In genomic region chr6:129923520-129923919, GRCh38 we compare ENCODE assay signal across 15 cellular contexts.
DNase-seq lines count a peak whose midpoint lies in the region; ATAC-seq and TF ChIP-seq lines count a peak whose summit lies in the region.
"Had no signal": no experiment of that assay in that cellular context is flagged by ENCODE, and none has a peak within 500 bp of the region (broad histone marks: within the 10 kb centered on the region; RNA-seq: fewer than 3 reads in every experiment).

No MANE protein-coding gene starts in this region.

- no peaks in the 10 kb centered on the region for H3K36me3 Mint-ChIP-seq in activated naive CD8-positive, alpha-beta T cell treated with anti-CD3 and anti-CD28 coated beads, Interleukin-2, amount 50 U/mL, for 24 hours (ENCODE audit: low read depth)
- H3K36me3 Mint-ChIP-seq: naive thymus-derived CD8-positive, alpha-beta T cell had no signal

- no peaks in the 10 kb centered on the region for H3K27me3 Mint-ChIP-seq in activated naive CD8-positive, alpha-beta T cell treated with anti-CD3 and anti-CD28 coated beads, Interleukin-2, amount 50 U/mL, for 24 hours

- H3K4me3 Mint-ChIP-seq in activated naive CD8-positive, alpha-beta T cell treated with anti-CD3 and anti-CD28 coated beads, Interleukin-2, amount 50 U/mL, for 24 hours: no peak overlapping the region
- H3K4me3 Mint-ChIP-seq: naive thymus-derived CD8-positive, alpha-beta T cell had no signal

- DNase-seq in EL (peak; percentile 33), M059J (ENCODE audit: low read depth) (peak; percentile 40), cardiac fibroblast (ENCODE audit: low read depth in 2 of 2) (peak; percentile 20 to 84), skeletal muscle cell (ENCODE audit: low read depth) (peak; percentile 74), anterior cingulate cortex (lab: John Stamatoyannopoulos, UW) (no peak), NCI-H128 (lab: John Stamatoyannopoulos, UW; ENCODE audit: unreplicated experiment) (no peak)
- DNase-seq in activated naive CD8-positive, alpha-beta T cell treated with anti-CD3 and anti-CD28 coated beads, Interleukin-2, amount 50 U/mL, for 24 hours: no peak
- DNase-seq: adrenal gland; left cardiac atrium; naive thymus-derived CD8-positive, alpha-beta T cell; NCI-H2171; NK-92 treated with Interleukin-12 subunit alpha and Interleukin-12 subunit beta, amount 100 ng/mL, for 24 hours; right cardiac atrium had no signal

- no peak for ATAC-seq in HG03520 (IDR thresholded peaks at IDR 0.05; ENCODE audit: unreplicated experiment)
- ATAC-seq in activated naive CD8-positive, alpha-beta T cell treated with anti-CD3 and anti-CD28 coated beads, Interleukin-2, amount 50 U/mL, for 24 hours: no peak
- ATAC-seq: left cardiac atrium; naive thymus-derived CD8-positive, alpha-beta T cell; right cardiac atrium had no signal

- no peak overlapping the region for H3K27ac Mint-ChIP-seq in activated naive CD8-positive, alpha-beta T cell treated with anti-CD3 and anti-CD28 coated beads, Interleukin-2, amount 50 U/mL, for 24 hours
- H3K27ac Mint-ChIP-seq: naive thymus-derived CD8-positive, alpha-beta T cell had no signal

- H3K4me3 ChIP-seq in cardiac fibroblast (replicated peaks in 1 of 2; ENCODE audit: low read depth in 2 of 2, low read length in 2 of 2) (no peak overlapping the region), skeletal muscle cell (ENCODE audit: low read depth, low read length) (no peak overlapping the region)
- H3K4me3 ChIP-seq: adrenal gland, SK-N-MC had no signal

- H3K4me1 Mint-ChIP-seq in activated naive CD8-positive, alpha-beta T cell treated with anti-CD3 and anti-CD28 coated beads, Interleukin-2, amount 50 U/mL, for 24 hours: peaks cover 3% of the 10 kb centered on the region
- H3K4me1 Mint-ChIP-seq: naive thymus-derived CD8-positive, alpha-beta T cell had no signal

- no peaks in the 10 kb centered on the region for H3K9me3 Mint-ChIP-seq in activated naive CD8-positive, alpha-beta T cell treated with anti-CD3 and anti-CD28 coated beads, Interleukin-2, amount 50 U/mL, for 24 hours
- H3K9me3 Mint-ChIP-seq: naive thymus-derived CD8-positive, alpha-beta T cell had no signal

- TF ChIP-seq CTCF in cardiac fibroblast (IDR thresholded peaks at IDR 0.05; ENCODE audit: low read depth, low read length): no peak

Comparison
In these comparisons a context has a peak if more than half of its experiments do, and no peak if none do; other contexts are left out.
1. DNase-seq: peak in EL (single experiment), M059J (single experiment), cardiac fibroblast (2 of 2) and skeletal muscle cell (single experiment); none in anterior cingulate cortex (0 of 58), NCI-H128 (single experiment) and activated naive CD8-positive, alpha-beta T cell treated with anti-CD3 and anti-CD28 coated beads, Interleukin-2, amount 50 U/mL, for 24 hours (single experiment).